ENCODE assay signal across 31 cellular contexts in genomic region chr5:44697025-44697424, GRCh38.
"Had no signal": no experiment of that assay in that cellular context is flagged by ENCODE, and none has a peak within 500 bp of the region (broad histone marks: within the 10 kb centered on the region; RNA-seq: fewer than 3 reads in every experiment).

No MANE protein-coding gene starts in this region.

- H3K36me3 ChIP-seq: brain microvascular endothelial cell, WERI-Rb-1 had no signal

- H3K27ac Mint-ChIP-seq: activated CD4-positive, alpha-beta T cell treated with anti-CD3 and anti-CD28 coated beads, Interleukin-2, amount 10 ng/mL, durations not matched to agents 24 days and 14 days; activated CD8-positive, alpha-beta T cell treated with anti-CD3 and anti-CD28 coated beads for 36 hours; activated naive CD8-positive, alpha-beta T cell treated with anti-CD3 and anti-CD28 coated beads for 36 hours; activated T-cell treated with anti-CD3 and anti-CD28 coated beads, Interleukin-2, amount 50 U/mL, for 72 hours; activated T-helper 17 cell treated with anti-CD3 and anti-CD28 coated beads, Interleukin-2, amount 50 U/mL, for 72 hours had no signal

- H3K4me1 Mint-ChIP-seq: activated CD4-positive, alpha-beta T cell treated with anti-CD3 and anti-CD28 coated beads, Interleukin-2, amount 10 ng/mL, durations not matched to agents 24 days and 14 days; activated naive CD8-positive, alpha-beta T cell treated with anti-CD3 and anti-CD28 coated beads for 36 hours; activated T-helper 17 cell treated with anti-CD3 and anti-CD28 coated beads, Interleukin-2, amount 50 U/mL, for 72 hours had no signal

- H3K4me3 ChIP-seq: PC-9, SK-N-MC had no signal

- H3K27ac ChIP-seq: brain microvascular endothelial cell, KMS-11, PC-9, RWPE1, SK-N-MC, WERI-Rb-1 had no signal

- H3K27me3 Mint-ChIP-seq: activated CD4-positive, alpha-beta T cell treated with anti-CD3 and anti-CD28 coated beads, Interleukin-2, amount 10 ng/mL, durations not matched to agents 24 days and 14 days; activated CD8-positive, alpha-beta T cell treated with anti-CD3 and anti-CD28 coated beads for 36 hours; activated naive CD8-positive, alpha-beta T cell treated with anti-CD3 and anti-CD28 coated beads for 36 hours; activated T-helper 17 cell treated with anti-CD3 and anti-CD28 coated beads, Interleukin-2, amount 50 U/mL, for 72 hours had no signal

- H3K27me3 ChIP-seq: brain microvascular endothelial cell had no signal

- H3K36me3 Mint-ChIP-seq: activated naive CD8-positive, alpha-beta T cell treated with anti-CD3 and anti-CD28 coated beads for 36 hours had no signal

- H3K4me2 ChIP-seq: KMS-11, PC-9 had no signal

- H3K4me3 Mint-ChIP-seq: activated CD4-positive, alpha-beta T cell treated with anti-CD3 and anti-CD28 coated beads, Interleukin-2, amount 10 ng/mL, durations not matched to agents 24 days and 14 days; activated CD8-positive, alpha-beta T cell treated with anti-CD3 and anti-CD28 coated beads for 36 hours; activated naive CD8-positive, alpha-beta T cell treated with anti-CD3 and anti-CD28 coated beads for 36 hours; activated T-cell treated with anti-CD3 and anti-CD28 coated beads, Interleukin-2, amount 50 U/mL, for 72 hours; activated T-helper 17 cell treated with anti-CD3 and anti-CD28 coated beads, Interleukin-2, amount 50 U/mL, for 72 hours had no signal

- H3K9me3 Mint-ChIP-seq: activated CD4-positive, alpha-beta T cell treated with anti-CD3 and anti-CD28 coated beads, Interleukin-2, amount 10 ng/mL, durations not matched to agents 24 days and 14 days; activated CD8-positive, alpha-beta T cell treated with anti-CD3 and anti-CD28 coated beads for 36 hours; activated naive CD8-positive, alpha-beta T cell treated with anti-CD3 and anti-CD28 coated beads for 36 hours; activated T-helper 17 cell treated with anti-CD3 and anti-CD28 coated beads, Interleukin-2, amount 50 U/mL, for 72 hours had no signal

- DNase-seq: activated CD4-positive, alpha-beta T cell treated with anti-CD3 and anti-CD28 coated beads, Interleukin-2, amount 10 ng/mL, durations not matched to agents 24 days and 14 days; activated CD4-positive, alpha-beta T cell treated with anti-CD3 and anti-CD28 coated beads, Interleukin-2, amount 50 U/mL, for 4 hours; activated CD8-positive, alpha-beta T cell treated with anti-CD3 and anti-CD28 coated beads for 36 hours; activated effector memory CD4-positive, alpha-beta T cell treated with anti-CD3 and anti-CD28 coated beads, Interleukin-2, amount 50 U/mL, for 16 hours; activated naive CD4-positive, alpha-beta T cell; activated naive CD4-positive, alpha-beta T cell treated with anti-CD3 and anti-CD28 coated beads, Interleukin-2, amount 50 U/mL, for 16 hours; activated naive CD8-positive, alpha-beta T cell treated with anti-CD3 and anti-CD28 coated beads for 36 hours; activated T-cell treated with anti-CD3 and anti-CD28 coated beads, Interleukin-2, amount 50 U/mL, for 1 hour; activated T-cell treated with anti-CD3 and anti-CD28 coated beads, Interleukin-2, amount 50 U/mL, for 72 hours; amniotic stem cell; aorta; brain microvascular endothelial cell; central memory CD4-positive, alpha-beta T cell; NCI-H1105; NCI-H1436; NCI-H1694; NCI-H1930; NCI-H2081 treated with DMSO at 0.1 percent for 48 hours; NCI-H226; NCI-H446 treated with DMSO at 0.1 percent for 48 hours; NCI-H524; NCI-H69; NCI-H82; PC-9; Right ventricle myocardium superior; T1000; WERI-Rb-1 had no signal

- ATAC-seq: activated CD8-positive, alpha-beta T cell treated with anti-CD3 and anti-CD28 coated beads for 36 hours; activated T-cell treated with anti-CD3 and anti-CD28 coated beads, Interleukin-2, amount 50 U/mL, for 72 hours; activated T-helper 17 cell treated with anti-CD3 and anti-CD28 coated beads, Interleukin-2, amount 50 U/mL, for 72 hours had no signal

- H2AFZ ChIP-seq: PC-9 had no signal

- H3K9ac ChIP-seq: KMS-11 had no signal
